ENCODE assay signal across 8 cellular contexts in the genomic region with DNA sequence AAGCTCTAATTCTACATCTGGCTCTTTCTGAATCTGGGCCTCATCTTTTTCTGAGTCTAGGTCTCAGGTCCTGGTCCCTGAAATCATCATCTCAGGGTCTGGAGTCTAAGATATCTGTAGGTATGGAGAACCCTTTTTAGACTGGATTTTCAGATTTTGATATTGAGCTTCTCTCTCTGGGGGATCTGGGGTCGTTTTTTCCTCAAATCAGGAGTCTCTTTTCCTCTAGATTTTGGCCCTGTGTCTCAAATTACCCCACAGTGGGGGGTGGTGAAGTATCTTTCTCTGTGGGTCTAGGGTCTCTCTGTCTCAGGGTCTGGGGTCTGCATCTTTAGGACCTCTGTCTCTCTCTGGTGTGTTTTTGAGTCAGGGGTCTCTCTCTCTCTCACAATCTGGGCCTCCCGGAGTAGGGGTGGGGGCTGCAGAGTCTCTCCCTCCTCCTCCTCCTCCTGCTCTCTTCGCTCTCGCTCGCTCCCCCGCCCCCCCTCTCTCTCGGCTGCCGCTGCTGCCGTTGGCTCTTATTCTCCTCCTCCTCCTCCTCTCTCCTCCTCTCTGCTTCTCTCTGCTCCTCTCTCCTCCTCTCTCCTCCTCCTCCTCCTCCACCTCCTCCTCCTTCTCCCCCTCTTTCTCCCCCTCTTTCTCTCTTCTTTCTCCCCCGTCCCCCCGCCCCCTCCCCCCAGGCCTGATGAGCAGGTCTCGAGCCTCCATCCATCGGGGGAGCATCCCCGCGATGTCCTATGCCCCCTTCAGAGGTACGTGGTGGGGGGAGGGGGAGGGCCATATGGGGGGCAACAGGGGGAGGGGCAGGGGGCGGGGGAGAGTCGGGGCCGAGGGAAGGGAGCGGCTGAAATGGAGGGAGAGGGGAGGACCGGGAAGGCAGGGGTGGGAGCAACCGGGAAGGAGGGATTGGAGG. TPM values are rescaled to one million over a fixed set of nuclear protein-coding genes. Genes with fewer than 3 reads are reported as not detected.
DNase-seq lines count a peak whose midpoint lies in the region; ATAC-seq and TF ChIP-seq lines count a peak whose summit lies in the region.

A gene (plus strand): TSS at position 486 of the 913 bp plus-strand sequence. CDS start 200 bp downstream, at position 686.

- H3K36me3 Mint-ChIP-seq in central memory CD8-positive, alpha-beta T cell (ENCODE audit: insufficient read depth) = peaks cover 22% of the 10 kb centered on the region

- H3K4me3 ChIP-seq in HFF-Myc (replicated peaks; ENCODE audit: low read depth, low read length) (peak within 1 kb of the TSS; percentile 41), SK-N-MC (peak within 1 kb of the TSS; percentile 62)

- H3K9ac ChIP-seq in SK-N-MC (ENCODE audit: insufficient read length) = peak within 1 kb of the TSS; percentile 76

- ATAC-seq in central memory CD8-positive, alpha-beta T cell (replicated peaks; ENCODE audit: extremely low read depth, poor library complexity, severe bottlenecking) = no peak
- ATAC-seq in left colon (no peak), HG03196 (IDR thresholded peaks at IDR 0.05; ENCODE audit: unreplicated experiment) (no peak), GM19351 (IDR thresholded peaks at IDR 0.05; ENCODE audit: unreplicated experiment) (no peak)

- H3K27ac Mint-ChIP-seq in central memory CD8-positive, alpha-beta T cell (ENCODE audit: low read depth) = peak within 1 kb of the TSS; percentile 97

- no peaks in the 10 kb centered on the region for H3K27me3 Mint-ChIP-seq in central memory CD8-positive, alpha-beta T cell

- peak within 1 kb of the TSS; percentile 94 for H3K27ac ChIP-seq in SK-N-MC

- no peak for TF ChIP-seq CTCF in HFF-Myc (IDR thresholded peaks at IDR 0.05; ENCODE audit: low read depth, low read length, missing control alignments)

- H3K4me3 Mint-ChIP-seq in central memory CD8-positive, alpha-beta T cell = peak within 1 kb of the TSS; percentile 82

- intact Hi-C loops in left colon (cut with DNase I, micrococcal nuclease) = no loop called here

- no peaks in the 10 kb centered on the region for H3K9me3 ChIP-seq in SK-N-MC (ENCODE audit: low read depth, low read length)

- H3K4me1 Mint-ChIP-seq in central memory CD8-positive, alpha-beta T cell = peaks cover 62% of the 10 kb centered on the region

- no peaks in the 10 kb centered on the region for H3K9me3 Mint-ChIP-seq in central memory CD8-positive, alpha-beta T cell

- no peak for DNase-seq in HFF-Myc (ENCODE audit: extremely low read depth, low read depth)
- no peak for DNase-seq in SK-N-MC (ENCODE audit: low read depth, low spot score)
- DNase-seq in central memory CD8-positive, alpha-beta T cell (ENCODE audit: low spot score in 2 of 2) = no peak
- peak; percentile 61 to 76 for DNase-seq in left colon
- DNase-seq in stimulated activated CD8-positive, alpha-beta memory T cell treated with anti-CD3 and anti-CD28 coated beads, Interleukin-4, amount 100 ng/mL, for 48 hours = peak; percentile 66
- DNase-seq in foreskin melanocyte = no peak

- H3K36me3 ChIP-seq in SK-N-MC (ENCODE audit: insufficient read depth, low read length) = peaks cover 13% of the 10 kb centered on the region; the same call in 1 of the 2 replicates

RNA-seq across cellular contexts. Expression of the gene that starts here (rescaled TPM):
- 1 to 10 TPM; 6.8 to 9.1 TPM for total RNA-seq in left colon

Comparison
In these comparisons a context has a peak if more than half of its experiments do, and no peak if none do; other contexts are left out.
1. DNase-seq: peak in left colon (2 of 2) and stimulated activated CD8-positive, alpha-beta memory T cell treated with anti-CD3 and anti-CD28 coated beads, Interleukin-4, amount 100 ng/mL, for 48 hours (single experiment); none in HFF-Myc (single experiment), SK-N-MC (single experiment), central memory CD8-positive, alpha-beta T cell (0 of 2) and foreskin melanocyte (single experiment).